1 cellular context compared by ENCODE assay signal in genomic region chrX:105894721-105895120, GRCh38.
TF ChIP-seq lines count a peak whose summit lies in the region.

No MANE protein-coding gene starts in this region.

TF ChIP-seq in IMR-90, 13 proteins besides CTCF, POLR2A, EP300 and RAD21 (continued from another document):
- no peak for TF ChIP-seq RFX5 (IDR thresholded peaks at IDR 0.05; ENCODE audit: low read depth, low read length)
